ENCODE assay signal across 8 cellular contexts in genomic region chr3:135503429-135504083, GRCh38.
DNase-seq lines count a peak whose midpoint lies in the region.

No MANE protein-coding gene starts in this region.

- H3K36me3 ChIP-seq in skeletal muscle tissue (ENCODE audit: control insufficient read depth in 3 of 3, insufficient read depth in 3 of 3, low read length in 3 of 3), result no peaks in the 10 kb centered on the region

- H3K27me3 ChIP-seq in skeletal muscle tissue (ENCODE audit: control insufficient read depth in 3 of 3, insufficient read depth in 3 of 3, low read length in 3 of 3), result peaks cover 0 to 2% (median 0%) of the 10 kb centered on the region in 3 donors

- peak overlapping the region in 1 of 3 donors; percentile 3 for H3K9ac ChIP-seq in skeletal muscle tissue (ENCODE audit: low read depth in 1 of 3, low read length in 3 of 3)

- peaks cover 3 to 7% (median 7%) of the 10 kb centered on the region in 3 donors for H3K4me1 ChIP-seq in skeletal muscle tissue (ENCODE audit: control insufficient read depth in 3 of 3, insufficient read depth in 3 of 3, low read length in 3 of 3)

- H3K9me3 ChIP-seq in skeletal muscle tissue (ENCODE audit: control insufficient read depth in 3 of 3, low read length in 3 of 3), result no peaks in the 10 kb centered on the region

- DNase-seq in D341Med (ENCODE audit: low spot score), result peak; percentile 61
- peak; percentile 30 for DNase-seq in GM19238 (ENCODE audit: insufficient read length, low spot score)
- DNase-seq in HPDE6-E6E7 (ENCODE audit: extremely low spot score), result peak; percentile 50
- peak; percentile 69 for DNase-seq in NCI-H526 treated with DMSO at 0.1 percent for 48 hours (lab: John Stamatoyannopoulos, UW)
- peak in 55 of 58 donors; percentile 11 to 85 (median 51) for DNase-seq in anterior cingulate cortex (lab: John Stamatoyannopoulos, UW)
- peak; percentile 60 to 72 for DNase-seq in hippocampal formation (lab: John Stamatoyannopoulos, UW)
- no peak for DNase-seq in activated CD4-positive, CD25-positive, alpha-beta regulatory T cell treated with anti-CD3 and anti-CD28 coated beads, Interleukin-2, amount 50 U/mL, for 72 hours

- H3K27ac ChIP-seq in skeletal muscle tissue (ENCODE audit: low read depth, low read length), result no peak overlapping the region

- peak overlapping the region; percentile 7 to 27 (median 15) for H3K4me3 ChIP-seq in skeletal muscle tissue (ENCODE audit: low read length in 3 of 3)
